In the genomic region with DNA sequence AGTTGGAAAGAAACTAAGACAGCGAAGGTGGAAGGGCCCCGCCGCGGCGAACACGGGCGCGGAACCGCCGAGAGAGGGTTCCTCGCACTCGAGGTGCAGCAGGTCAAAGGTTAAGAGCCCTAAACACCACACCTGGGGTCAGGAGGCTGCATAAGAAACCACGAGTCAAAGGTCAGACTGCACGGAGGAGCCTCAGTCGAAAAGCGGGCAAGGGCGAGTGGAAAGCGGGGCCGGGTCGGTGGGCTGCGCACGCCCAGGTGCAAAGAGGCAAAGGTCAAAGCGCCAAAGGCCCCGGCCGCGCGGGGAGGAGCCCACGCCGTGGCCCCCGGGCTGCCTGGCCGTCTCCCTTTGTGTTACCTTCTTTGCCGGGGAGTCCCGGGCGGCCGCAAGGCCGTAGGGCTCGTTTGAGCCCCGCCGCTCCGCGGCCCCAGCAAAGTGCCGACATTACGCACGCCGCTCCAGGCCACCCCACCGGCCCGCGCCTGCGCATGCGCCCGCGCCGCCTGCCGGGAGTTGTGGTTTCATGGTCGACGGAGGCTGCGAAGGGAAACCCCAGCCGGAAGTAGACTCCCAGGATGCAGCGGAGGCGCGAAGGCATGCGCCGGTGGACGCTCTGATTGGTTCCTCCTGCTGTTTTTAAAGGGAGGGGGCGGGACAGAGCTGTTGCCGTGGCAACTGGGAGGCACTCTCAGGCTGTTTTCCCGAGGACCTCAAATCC, we compare ENCODE assay signal across 1 cellular context.
TF ChIP-seq lines count a peak whose summit lies in the region.

A gene (minus strand): TSS at position 470 of the 718 bp plus-strand sequence. CDS start 25 bp downstream, at position 445.

TF ChIP-seq in K562, 482 proteins besides CTCF, POLR2A, EP300 and RAD21 (continued from another document):
- TF ChIP-seq, protein P1, sequence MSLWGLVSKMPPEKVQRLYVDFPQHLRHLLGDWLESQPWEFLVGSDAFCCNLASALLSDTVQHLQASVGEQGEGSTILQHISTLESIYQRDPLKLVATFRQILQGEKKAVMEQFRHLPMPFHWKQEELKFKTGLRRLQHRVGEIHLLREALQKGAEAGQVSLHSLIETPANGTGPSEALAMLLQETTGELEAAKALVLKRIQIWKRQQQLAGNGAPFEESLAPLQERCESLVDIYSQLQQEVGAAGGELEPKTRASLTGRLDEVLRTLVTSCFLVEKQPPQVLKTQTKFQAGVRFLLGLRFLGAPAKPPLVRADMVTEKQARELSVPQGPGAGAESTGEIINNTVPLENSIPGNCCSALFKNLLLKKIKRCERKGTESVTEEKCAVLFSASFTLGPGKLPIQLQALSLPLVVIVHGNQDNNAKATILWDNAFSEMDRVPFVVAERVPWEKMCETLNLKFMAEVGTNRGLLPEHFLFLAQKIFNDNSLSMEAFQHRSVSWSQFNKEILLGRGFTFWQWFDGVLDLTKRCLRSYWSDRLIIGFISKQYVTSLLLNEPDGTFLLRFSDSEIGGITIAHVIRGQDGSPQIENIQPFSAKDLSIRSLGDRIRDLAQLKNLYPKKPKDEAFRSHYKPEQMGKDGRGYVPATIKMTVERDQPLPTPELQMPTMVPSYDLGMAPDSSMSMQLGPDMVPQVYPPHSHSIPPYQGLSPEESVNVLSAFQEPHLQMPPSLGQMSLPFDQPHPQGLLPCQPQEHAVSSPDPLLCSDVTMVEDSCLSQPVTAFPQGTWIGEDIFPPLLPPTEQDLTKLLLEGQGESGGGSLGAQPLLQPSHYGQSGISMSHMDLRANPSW (CRISPR knock-in tag; IDR thresholded peaks at IDR 0.05) = no peak
